In the genomic region with DNA sequence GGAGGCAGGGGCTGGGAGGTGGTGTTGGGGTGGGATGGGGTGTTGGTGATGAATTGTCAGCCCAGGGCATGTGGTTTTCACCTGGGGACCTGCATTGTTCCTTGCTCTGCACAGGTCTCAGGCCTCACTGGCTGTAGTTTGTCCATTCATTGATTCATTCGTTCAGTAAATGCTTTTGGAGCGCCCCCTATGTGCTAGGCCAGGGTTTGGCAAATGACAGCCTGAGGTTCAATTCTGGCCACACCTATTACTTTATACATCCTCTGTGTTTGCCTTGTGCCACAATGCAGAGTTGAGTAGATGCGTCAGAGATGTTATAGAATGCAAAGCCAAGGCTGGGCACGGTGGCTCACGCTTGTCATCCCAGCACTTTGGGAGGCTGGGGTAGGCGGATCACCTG, we compare ENCODE assay signal across 1 cellular context.
TF ChIP-seq lines count a peak whose summit lies in the region.

No MANE protein-coding gene starts in this region.

TF ChIP-seq in endothelial cell of umbilical vein, 7 proteins besides CTCF, POLR2A, EP300 and RAD21 (continued from another document):
- TF ChIP-seq, protein P1, sequence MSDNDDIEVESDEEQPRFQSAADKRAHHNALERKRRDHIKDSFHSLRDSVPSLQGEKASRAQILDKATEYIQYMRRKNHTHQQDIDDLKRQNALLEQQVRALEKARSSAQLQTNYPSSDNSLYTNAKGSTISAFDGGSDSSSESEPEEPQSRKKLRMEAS (IDR thresholded peaks at IDR 0.05; ENCODE audit: insufficient read depth, insufficient read length) = no peak
- TF ChIP-seq EZH2 (IDR thresholded peaks at IDR 0.05; ENCODE audit: borderline replicate concordance, low read depth, low read length, severe bottlenecking) (no peak), JUN (IDR thresholded peaks at IDR 0.05; ENCODE audit: borderline replicate concordance, insufficient read depth, insufficient read length, low read depth) (no peak)
